In genomic region chr3:167700926-167701325, GRCh38 we compare ENCODE assay signal across 25 cellular contexts. TPM values are rescaled to one million over a fixed set of nuclear protein-coding genes. Genes with fewer than 3 reads are reported as not detected.
DNase-seq lines count a peak whose midpoint lies in the region; ATAC-seq, FAIRE-seq and TF ChIP-seq lines count a peak whose summit lies in the region.
"Had no signal": no experiment of that assay in that cellular context is flagged by ENCODE, and none has a peak within 500 bp of the region (broad histone marks: within the 10 kb centered on the region; RNA-seq: fewer than 3 reads in every experiment).

No MANE protein-coding gene starts in this region.

- H3K27ac ChIP-seq in CD4-positive, CD25-positive, alpha-beta regulatory T cell (ENCODE audit: insufficient read depth, low read length, poor library complexity, severe bottlenecking), result no peak overlapping the region
- H3K27ac ChIP-seq in endodermal cell (ENCODE audit: low read depth, low read length), result no peak overlapping the region
- H3K27ac ChIP-seq: 22Rv1, BLaER1, C4-2B had no signal

- peak overlapping the region; percentile 27 for H3K27ac Mint-ChIP-seq in activated T-cell treated with anti-CD3 and anti-CD28 coated beads, Interleukin-2, amount 50 U/mL, for 24 hours
- peak overlapping the region in 2 of 3 donors; percentile 11 to 33 for H3K27ac Mint-ChIP-seq in CD4-positive, CD25-positive, alpha-beta regulatory T cell
- H3K27ac Mint-ChIP-seq in endodermal cell, result peak overlapping the region; percentile 44
- H3K27ac Mint-ChIP-seq: HFFc6 had no signal

- DNase-seq in activated T-cell treated with anti-CD3 and anti-CD28 coated beads, Interleukin-2, amount 50 U/mL, for 24 hours, result no peak
- no peak for DNase-seq in activated T-cell treated with anti-CD3 and anti-CD28 coated beads, Interleukin-2, amount 50 U/mL, for 4 hours
- DNase-seq in CD4-positive, CD25-positive, alpha-beta regulatory T cell, result no peak
- DNase-seq in RPMI7951 (ENCODE audit: low read depth), result peak; percentile 12
- no peak for DNase-seq in endodermal cell
- DNase-seq in urothelium cell line (ENCODE audit: low spot score), result no peak
- no peak for DNase-seq in NCI-H1694 treated with DMSO at 0.1 percent for 48 hours (lab: John Stamatoyannopoulos, UW)
- DNase-seq: Caco-2; CD4-positive, alpha-beta memory T cell; DMS153; EL; GDM1; GOT3; HFFc6 had no signal

- no peak for TF ChIP-seq CTCF in endodermal cell (conservative IDR thresholded peaks at IDR 0.05)

- H3K36me3 ChIP-seq in CD4-positive, CD25-positive, alpha-beta regulatory T cell (ENCODE audit: control insufficient read depth, insufficient read depth, low read length), result peaks cover 39% of the 10 kb centered on the region
- peaks cover 47% of the 10 kb centered on the region for H3K36me3 ChIP-seq in endodermal cell (ENCODE audit: control insufficient read depth, insufficient read depth, low read length)

- no peak for FAIRE-seq in urothelium cell line (lab: Jason Lieb, UNC)
- FAIRE-seq: A204.1, GM12878, GM18507, H54 had no signal

- H3K4me3 Mint-ChIP-seq in activated T-cell treated with anti-CD3 and anti-CD28 coated beads, Interleukin-2, amount 50 U/mL, for 24 hours, result no peak overlapping the region
- H3K4me3 Mint-ChIP-seq in activated T-cell treated with anti-CD3 and anti-CD28 coated beads, Interleukin-2, amount 50 U/mL, for 4 hours, result no peak overlapping the region
- H3K4me3 Mint-ChIP-seq in CD4-positive, CD25-positive, alpha-beta regulatory T cell, result no peak overlapping the region
- no peak overlapping the region for H3K4me3 Mint-ChIP-seq in endodermal cell
- H3K4me3 Mint-ChIP-seq: B cell; CD4-positive, alpha-beta memory T cell; HFFc6 had no signal

- H3K4me1 ChIP-seq in CD4-positive, CD25-positive, alpha-beta regulatory T cell (ENCODE audit: control insufficient read depth, insufficient read depth, low read length, poor library complexity, severe bottlenecking), result no peaks in the 10 kb centered on the region
- H3K4me1 ChIP-seq in endodermal cell (ENCODE audit: control insufficient read depth, insufficient read depth, low read length), result peaks cover 12% of the 10 kb centered on the region
- H3K4me1 ChIP-seq: BLaER1, Caco-2, HAP-1 had no signal

- H3K9ac ChIP-seq in endodermal cell (ENCODE audit: extremely low read depth, low read length, poor library complexity, severe bottlenecking), result no peak overlapping the region
- H3K9ac ChIP-seq: BLaER1 had no signal

- H3K27me3 Mint-ChIP-seq in activated T-cell treated with anti-CD3 and anti-CD28 coated beads, Interleukin-2, amount 50 U/mL, for 24 hours, result no peaks in the 10 kb centered on the region
- no peaks in the 10 kb centered on the region for H3K27me3 Mint-ChIP-seq in activated T-cell treated with anti-CD3 and anti-CD28 coated beads, Interleukin-2, amount 50 U/mL, for 4 hours (ENCODE audit: low read depth)
- no peaks in the 10 kb centered on the region for H3K27me3 Mint-ChIP-seq in CD4-positive, CD25-positive, alpha-beta regulatory T cell
- H3K27me3 Mint-ChIP-seq in endodermal cell (ENCODE audit: insufficient read depth), result no peaks in the 10 kb centered on the region
- H3K27me3 Mint-ChIP-seq: B cell; CD4-positive, alpha-beta memory T cell had no signal

- no peak for ATAC-seq in activated T-cell treated with anti-CD3 and anti-CD28 coated beads, Interleukin-2, amount 50 U/mL, for 4 hours
- no peak for ATAC-seq in CD4-positive, CD25-positive, alpha-beta regulatory T cell (ENCODE audit: low read depth in 2 of 2)
- no peak for ATAC-seq in GM21515 (IDR thresholded peaks at IDR 0.05; ENCODE audit: unreplicated experiment)
- ATAC-seq: GM12878 had no signal

- no peaks in the 10 kb centered on the region for H3K27me3 ChIP-seq in CD4-positive, CD25-positive, alpha-beta regulatory T cell (ENCODE audit: control insufficient read depth, insufficient read depth, low read length)
- no peaks in the 10 kb centered on the region for H3K27me3 ChIP-seq in endodermal cell (ENCODE audit: control insufficient read depth, insufficient read depth, low read length, poor library complexity, severe bottlenecking)
- H3K27me3 ChIP-seq: BLaER1 had no signal

- 100% methylated on average over 2 of the region's 2 CpGs; no CpG with 5 or more reads in 1 of the 2 experiments for WGBS in endodermal cell (ENCODE audit: insufficient coverage in 1 of 2, insufficient read length in 1 of 2), 2 experiments

- H3K36me3 Mint-ChIP-seq in activated T-cell treated with anti-CD3 and anti-CD28 coated beads, Interleukin-2, amount 50 U/mL, for 24 hours (ENCODE audit: low read depth), result peaks cover 77% of the 10 kb centered on the region
- peaks cover 21% of the 10 kb centered on the region for H3K36me3 Mint-ChIP-seq in activated T-cell treated with anti-CD3 and anti-CD28 coated beads, Interleukin-2, amount 50 U/mL, for 4 hours (ENCODE audit: insufficient read depth)
- H3K36me3 Mint-ChIP-seq in CD4-positive, CD25-positive, alpha-beta regulatory T cell, result peaks cover 26% of the 10 kb centered on the region
- H3K36me3 Mint-ChIP-seq in endodermal cell (ENCODE audit: low read depth), result peaks cover 36% of the 10 kb centered on the region

- H3K4me1 Mint-ChIP-seq in activated T-cell treated with anti-CD3 and anti-CD28 coated beads, Interleukin-2, amount 50 U/mL, for 24 hours (ENCODE audit: low read depth), result peaks cover 33% of the 10 kb centered on the region
- H3K4me1 Mint-ChIP-seq in activated T-cell treated with anti-CD3 and anti-CD28 coated beads, Interleukin-2, amount 50 U/mL, for 4 hours (ENCODE audit: low read depth), result peaks cover 15% of the 10 kb centered on the region
- peaks cover 12 to 42% (median 34%) of the 10 kb centered on the region in 4 donors for H3K4me1 Mint-ChIP-seq in CD4-positive, CD25-positive, alpha-beta regulatory T cell
- peaks cover 43% of the 10 kb centered on the region for H3K4me1 Mint-ChIP-seq in endodermal cell

- H3K4me3 ChIP-seq in CD4-positive, CD25-positive, alpha-beta regulatory T cell (ENCODE audit: low read depth, low read length), result no peak overlapping the region
- H3K4me3 ChIP-seq in endodermal cell (ENCODE audit: low read length), result no peak overlapping the region
- H3K4me3 ChIP-seq: BLaER1, GM12878, HAP-1 had no signal

- H3K9me3 Mint-ChIP-seq in activated T-cell treated with anti-CD3 and anti-CD28 coated beads, Interleukin-2, amount 50 U/mL, for 24 hours, result no peaks in the 10 kb centered on the region
- H3K9me3 Mint-ChIP-seq in activated T-cell treated with anti-CD3 and anti-CD28 coated beads, Interleukin-2, amount 50 U/mL, for 4 hours, result no peaks in the 10 kb centered on the region
- H3K9me3 Mint-ChIP-seq in CD4-positive, CD25-positive, alpha-beta regulatory T cell, result no peaks in the 10 kb centered on the region
- H3K9me3 Mint-ChIP-seq in endodermal cell, result no peaks in the 10 kb centered on the region
- H3K9me3 Mint-ChIP-seq: CD4-positive, alpha-beta memory T cell; HFFc6 had no signal

- no peaks in the 10 kb centered on the region for H3K9me3 ChIP-seq in CD4-positive, CD25-positive, alpha-beta regulatory T cell (ENCODE audit: control insufficient read depth in 2 of 2, low read length in 2 of 2)
- H3K9me3 ChIP-seq in endodermal cell (ENCODE audit: control insufficient read depth, low read length), result no peaks in the 10 kb centered on the region
- H3K9me3 ChIP-seq: BLaER1, Caco-2, HAP-1 had no signal

RNA-seq across cellular contexts. Expression of gene PDCD10, which starts 33.8 kb away (rescaled TPM):
- 10 to 100 TPM; 68.2 to 69.5 (median 68.4) TPM for total RNA-seq in activated T-cell treated with anti-CD3 and anti-CD28 coated beads, Interleukin-2, amount 50 U/mL, for 4 hours
- 69.9 TPM for total RNA-seq in CD4-positive, CD25-positive, alpha-beta regulatory T cell
- 100 to 1,000 TPM; 112 to 157 (median 132) TPM for polyA plus RNA-seq in CD4-positive, CD25-positive, alpha-beta regulatory T cell
- 122 and 146 TPM in 2 replicates for total RNA-seq in RPMI7951 (2014; rRNA removed; shearing (Covaris generic))
- total RNA-seq in endodermal cell, result 10 to 100 TPM; 75.2 to 84.8 TPM
- 55.0 TPM for polyA plus RNA-seq in endodermal cell (2013, experiment 1 of 2)
- polyA plus RNA-seq in endodermal cell (2013, experiment 2 of 2), result 58.4 TPM

RNA-seq across cellular contexts. Expression of gene SERPINI1, which starts 34.6 kb away (rescaled TPM):
- total RNA-seq in activated T-cell treated with anti-CD3 and anti-CD28 coated beads, Interleukin-2, amount 50 U/mL, for 4 hours, result 1 to 10 TPM in 1 of 3 donors, under 1 TPM in 2; 0.63 to 1.4 (median 0.94) TPM
- 2.4 TPM for total RNA-seq in CD4-positive, CD25-positive, alpha-beta regulatory T cell
- 10 to 100 TPM; 12.8 to 17.8 (median 15.3) TPM for polyA plus RNA-seq in CD4-positive, CD25-positive, alpha-beta regulatory T cell
- total RNA-seq in RPMI7951 (2014; rRNA removed; shearing (Covaris generic)), result 1.9 TPM in 2 replicates
- total RNA-seq in endodermal cell, result 10 to 100 TPM; 16.1 to 21.2 TPM
- 4.3 TPM for polyA plus RNA-seq in endodermal cell (2013, experiment 1 of 2)
- polyA plus RNA-seq in endodermal cell (2013, experiment 2 of 2), result 6.0 TPM

RNA-seq across cellular contexts. Expression of gene WDR49, which starts 47.2 kb away (rescaled TPM):
- total RNA-seq in activated T-cell treated with anti-CD3 and anti-CD28 coated beads, Interleukin-2, amount 50 U/mL, for 4 hours, result under 1 TPM in 2 of 3 donors, not detected in 1; 0.15 to 0.16 TPM
- 0.79 TPM for total RNA-seq in CD4-positive, CD25-positive, alpha-beta regulatory T cell
- not detected for polyA plus RNA-seq in CD4-positive, CD25-positive, alpha-beta regulatory T cell
- total RNA-seq in RPMI7951 (2014; rRNA removed; shearing (Covaris generic)), result 0.12 TPM in 1 of 2 replicates, not detected in the other
- total RNA-seq in endodermal cell, result 1 to 10 TPM in 1 of 2 donors, under 1 TPM in 1; 0.93 to 1.6 TPM
- polyA plus RNA-seq in endodermal cell (2013, experiment 1 of 2), result 1.4 TPM
- 2.0 TPM for polyA plus RNA-seq in endodermal cell (2013, experiment 2 of 2)
- total RNA-seq: HFFc6 had no signal
- polyA plus RNA-seq: AG04450; CD4-positive, alpha-beta memory T cell had no signal
